15 cellular contexts compared by ENCODE assay signal in the genomic region with DNA sequence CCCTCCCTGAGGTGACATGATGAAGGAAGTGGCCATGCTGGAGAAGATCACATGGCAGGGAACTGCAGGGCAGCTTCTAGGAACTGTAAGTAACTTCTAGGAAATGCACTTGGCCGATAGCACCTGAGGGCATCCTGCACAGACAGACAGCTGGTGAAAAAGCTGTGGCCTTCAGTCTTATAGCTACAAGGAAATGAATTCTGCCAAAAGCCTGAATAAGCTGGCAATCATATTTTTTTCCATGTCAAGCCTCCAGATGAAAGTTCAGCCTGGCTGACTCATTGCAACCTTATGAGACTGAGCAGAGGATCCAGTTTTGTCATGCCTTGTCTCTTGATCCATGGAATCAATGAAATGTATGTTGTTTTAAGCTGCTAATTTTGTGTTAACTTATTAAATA.
DNase-seq lines count a peak whose midpoint lies in the region; FAIRE-seq and TF ChIP-seq lines count a peak whose summit lies in the region.
"Had no signal": no experiment of that assay in that cellular context is flagged by ENCODE, and none has a peak within 500 bp of the region (broad histone marks: within the 10 kb centered on the region; RNA-seq: fewer than 3 reads in every experiment).

No MANE protein-coding gene starts in this region.

- H3K27me3 ChIP-seq in endothelial cell of umbilical vein (ENCODE audit: control insufficient read depth in 2 of 2, insufficient read depth in 2 of 2, low read length in 2 of 2) = no peaks in the 10 kb centered on the region
- H3K27me3 ChIP-seq in mesenchymal stem cell (ENCODE audit: control insufficient read depth in 1 of 2, insufficient read depth in 1 of 2, low read length in 2 of 2) = no peaks in the 10 kb centered on the region

- H2BK12ac ChIP-seq in mesenchymal stem cell (ENCODE audit: low read length in 2 of 2) = no peak overlapping the region

- H3K9me3 ChIP-seq in endothelial cell of umbilical vein (replicated peaks; ENCODE audit: control insufficient read depth, insufficient read depth, low read length) (no peaks in the 10 kb centered on the region), mesenchymal stem cell (ENCODE audit: control insufficient read depth, low read length) (peaks cover 3% of the 10 kb centered on the region)

- WGBS in mesenchymal stem cell = 100% methylated on average over 1 of the region's 1 CpG

- no peak overlapping the region for H3K9ac ChIP-seq in endothelial cell of umbilical vein (replicated peaks; ENCODE audit: extremely low read depth, insufficient read depth, low read length)
- H3K9ac ChIP-seq in mesenchymal stem cell (ENCODE audit: low read length) = no peak overlapping the region

- H3K23ac ChIP-seq in mesenchymal stem cell (ENCODE audit: low read length in 2 of 2) = no peak overlapping the region

- H3K79me1 ChIP-seq in mesenchymal stem cell (replicated peaks; ENCODE audit: low read length, poor library complexity, severe bottlenecking) = no peaks in the 10 kb centered on the region

- H4K8ac ChIP-seq in mesenchymal stem cell (ENCODE audit: low read length) = no peak overlapping the region

- dilution Hi-C loops in endothelial cell of umbilical vein (cut with MboI; ENCODE audit: extremely low pct_ligation_motif_present, low sequenced_read_pairs) = no loop called here

- no TSS peak for BruUV-seq in endothelial cell of umbilical vein (replicated peaks; lab: Mats Ljungman, UMichigan)

- intact Hi-C loops in endothelial cell of umbilical vein (cut with micrococcal nuclease) = no loop called here

- no peak overlapping the region for H3K27ac ChIP-seq in endothelial cell of umbilical vein (ENCODE audit: insufficient read depth, low read depth, low read length)
- no peak overlapping the region for H3K27ac ChIP-seq in mesenchymal stem cell (ENCODE audit: low read length, poor library complexity, severe bottlenecking)

- H3K4ac ChIP-seq in mesenchymal stem cell (ENCODE audit: low read depth in 1 of 2, low read length in 2 of 2) = no peak overlapping the region

- FAIRE-seq in endothelial cell of umbilical vein (lab: Jason Lieb, UNC) = peak; percentile 66
- FAIRE-seq: HepG2 had no signal

- H3K4me1 ChIP-seq in endothelial cell of umbilical vein (ENCODE audit: control insufficient read depth, extremely low read depth, insufficient read depth, low read length) = no peaks in the 10 kb centered on the region
- no peaks in the 10 kb centered on the region for H3K4me1 ChIP-seq in mesenchymal stem cell (ENCODE audit: control insufficient read depth, insufficient read depth, low read depth, low read length)

- H2BK120ac ChIP-seq in mesenchymal stem cell (ENCODE audit: low read depth, low read length) = no peak overlapping the region

- H2BK15ac ChIP-seq in mesenchymal stem cell (ENCODE audit: low read depth, poor library complexity, severe bottlenecking) = no peak overlapping the region

- H3K14ac ChIP-seq in mesenchymal stem cell (ENCODE audit: low read length in 2 of 2) = no peak overlapping the region

- no peaks in the 10 kb centered on the region for H3K79me2 ChIP-seq in endothelial cell of umbilical vein (ENCODE audit: control insufficient read depth, insufficient read depth, low read length)

- H3K18ac ChIP-seq in mesenchymal stem cell (ENCODE audit: low read depth in 1 of 2, low read length in 2 of 2) = no peak overlapping the region

- peaks cover 2% of the 10 kb centered on the region for H3K9me1 ChIP-seq in endothelial cell of umbilical vein (replicated peaks; ENCODE audit: control insufficient read depth, extremely low read depth, insufficient read depth, low read length)

- H3K36me3 ChIP-seq in endothelial cell of umbilical vein (ENCODE audit: control insufficient read depth in 2 of 2, extremely low read depth in 1 of 2, insufficient read depth in 2 of 2, low read length in 2 of 2) (no peaks in the 10 kb centered on the region), mesenchymal stem cell (ENCODE audit: control insufficient read depth in 1 of 2, insufficient read depth in 2 of 2, low read depth in 1 of 2, low read length in 2 of 2) (no peaks in the 10 kb centered on the region)

- H4K20me1 ChIP-seq in endothelial cell of umbilical vein (replicated peaks; ENCODE audit: control insufficient read depth, extremely low read depth, insufficient read depth, low read length) = no peaks in the 10 kb centered on the region

- H2BK5ac ChIP-seq in mesenchymal stem cell (ENCODE audit: low read depth, low read length, poor library complexity, severe bottlenecking) = no peak overlapping the region

- no peak for TF ChIP-seq CTCF in endothelial cell of umbilical vein (IDR thresholded peaks at IDR 0.05; ENCODE audit: extremely low read depth in 1 of 2, insufficient read depth in 1 of 2, low read depth in 1 of 2, low read length in 2 of 2)

- H4K91ac ChIP-seq in mesenchymal stem cell (ENCODE audit: low read length) = no peak overlapping the region

- no peak overlapping the region for H3K4me2 ChIP-seq in endothelial cell of umbilical vein (ENCODE audit: insufficient read depth, low read length)
- H3K4me2 ChIP-seq in mesenchymal stem cell (ENCODE audit: low read length, poor library complexity, severe bottlenecking) = peak overlapping the region; percentile 9
- H3K4me2 ChIP-seq: smooth muscle cell had no signal

- H2AFZ ChIP-seq in endothelial cell of umbilical vein (ENCODE audit: low read depth, low read length) (no peak overlapping the region), mesenchymal stem cell (ENCODE audit: low read depth, low read length) (no peak overlapping the region)

- no peak for TF ChIP-seq POLR2A in endothelial cell of umbilical vein (IDR thresholded peaks at IDR 0.05; ENCODE audit: low read depth, low read length)

- CTCF ChIA-PET in endothelial cell of umbilical vein (lab: Charles Lee) = interaction anchor here (1.8 kb wide), 1 partner anchor 13 kb away, joined by 5 read pairs; no protein-coding TSS in a partner anchor

- H2AK5ac ChIP-seq in mesenchymal stem cell (ENCODE audit: low read length, severe bottlenecking) = no peak overlapping the region

- POLR2A ChIA-PET in endothelial cell of umbilical vein (lab: Charles Lee) = no interaction called here

- no peak overlapping the region for H3K4me3 ChIP-seq in endothelial cell of umbilical vein (replicated peaks in 1 of 3; ENCODE audit: insufficient read depth in 1 of 3, low read depth in 1 of 3, low read length in 3 of 3)
- H3K4me3 ChIP-seq in mesenchymal stem cell (ENCODE audit: insufficient read depth in 1 of 2, low read depth in 1 of 2, low read length in 2 of 2) = no peak overlapping the region
- H3K4me3 ChIP-seq: smooth muscle cell had no signal

- peak; percentile 17 for DNase-seq in GM04504 (ENCODE audit: low read depth)
- peak; percentile 50 for DNase-seq in NCI-H446 treated with DMSO at 0.1 percent for 48 hours (lab: John Stamatoyannopoulos, UW)
- DNase-seq in endothelial cell of umbilical vein (ENCODE audit: low read depth, low spot score) = peak; percentile 79
- DNase-seq in mesenchymal stem cell = peak; percentile 17
- DNase-seq in stimulated activated CD4-positive, alpha-beta T cell treated with anti-CD3 and anti-CD28 coated beads, Interleukin-1b, Interleukin-23, amount 100 ng/mL, for 48 hours = no peak
- DNase-seq in activated CD4-positive, alpha-beta T cell treated with anti-CD3 and anti-CD28 coated beads, Interleukin-2, amount 50 U/mL, for 48 hours = no peak
- no peak for DNase-seq in NCI-H2029 treated with DMSO at 0.1 percent for 48 hours (lab: John Stamatoyannopoulos, UW)
- no peak for DNase-seq in Kasumi-1 (lab: John Stamatoyannopoulos, UW)
- DNase-seq: activated naive CD8-positive, alpha-beta T cell treated with anti-CD3 and anti-CD28 coated beads, Interleukin-2, amount 10 ng/mL, durations not matched to agents 7 days and 5 days; C1 segment of cervical spinal cord; hippocampal formation; NCI-H1436; NCI-H774 had no signal

TF ChIP-seq in endothelial cell of umbilical vein, 7 proteins besides CTCF, POLR2A, EP300 and RAD21:
- TF ChIP-seq JUN (IDR thresholded peaks at IDR 0.05; ENCODE audit: borderline replicate concordance, insufficient read depth, insufficient read length, low read depth) (no peak), EZH2 (IDR thresholded peaks at IDR 0.05; ENCODE audit: borderline replicate concordance, low read depth, low read length, severe bottlenecking) (no peak), GATA2 (IDR thresholded peaks at IDR 0.05; ENCODE audit: insufficient read depth, insufficient read length, low read depth, low read length) (no peak)

Comparison
In these comparisons a context has a peak if more than half of its experiments do, and no peak if none do; other contexts are left out.
1. DNase-seq: peak in GM04504 (single experiment), NCI-H446 treated with DMSO at 0.1 percent for 48 hours (single experiment), endothelial cell of umbilical vein (single experiment) and mesenchymal stem cell (single experiment); none in stimulated activated CD4-positive, alpha-beta T cell treated with anti-CD3 and anti-CD28 coated beads, Interleukin-1b, Interleukin-23, amount 100 ng/mL, for 48 hours (single experiment), activated CD4-positive, alpha-beta T cell treated with anti-CD3 and anti-CD28 coated beads, Interleukin-2, amount 50 U/mL, for 48 hours (0 of 2), NCI-H2029 treated with DMSO at 0.1 percent for 48 hours (single experiment) and Kasumi-1 (0 of 2).